Comparison of ENCODE assay signal across 8 cellular contexts in the genomic region with DNA sequence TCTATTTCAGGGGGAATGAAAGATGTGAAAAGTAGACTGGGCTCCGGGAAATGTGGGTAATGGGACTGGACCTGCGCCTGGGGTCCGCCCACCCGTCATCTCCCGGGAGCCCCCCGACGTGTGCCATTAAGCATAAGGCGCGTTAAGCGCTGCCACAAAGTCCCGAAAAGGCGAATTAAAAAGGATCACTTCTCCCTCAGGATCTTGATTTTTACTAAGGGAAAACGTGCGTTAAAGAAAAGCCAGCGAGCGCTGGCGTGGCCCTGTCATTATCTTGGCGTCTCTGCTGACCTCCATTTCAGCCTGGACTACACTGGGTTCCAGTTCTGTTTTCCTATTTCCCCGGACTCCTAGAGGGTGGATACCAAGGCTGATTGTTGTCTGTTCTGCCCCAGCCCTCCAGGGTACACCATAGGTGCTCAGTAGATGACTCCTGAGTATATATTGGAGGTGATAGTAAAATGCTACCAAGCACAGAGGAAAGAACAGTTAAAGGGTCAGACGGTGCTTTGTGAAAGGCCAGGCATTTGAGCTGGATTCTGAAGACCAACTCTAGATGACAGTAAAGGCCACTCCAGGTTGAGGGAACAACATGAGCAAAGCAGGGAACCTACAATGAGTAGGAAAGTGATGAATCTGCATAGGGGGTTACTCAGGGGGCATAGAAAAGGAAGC.
DNase-seq lines count a peak whose midpoint lies in the region; ATAC-seq and TF ChIP-seq lines count a peak whose summit lies in the region.

No MANE protein-coding gene starts in this region.

- H4K8ac ChIP-seq in mesendoderm (ENCODE audit: low read depth, low read length) = peak overlapping the region; percentile 81

- peak overlapping the region; percentile 23 for H2BK15ac ChIP-seq in mesendoderm (replicated peaks; ENCODE audit: low read depth)

- H3K4me1 ChIP-seq in endodermal cell (ENCODE audit: control insufficient read depth, insufficient read depth, low read length) (no peaks in the 10 kb centered on the region), mesendoderm (ENCODE audit: control insufficient read depth, low read depth, low read length) (no peaks in the 10 kb centered on the region), urinary bladder (ENCODE audit: insufficient read depth) (no peaks in the 10 kb centered on the region)

- WGBS in endodermal cell (ENCODE audit: insufficient coverage in 1 of 2, insufficient read length in 1 of 2), 2 experiments = 21 to 25% methylated on average over 14 to 20 of the region's 20 CpGs
- WGBS in mesendoderm (ENCODE audit: extremely low coverage, insufficient coverage, low lambda C conversion rate) = no CpG with 5 or more reads among the region's 20 CpGs
- 7% methylated on average over 20 of the region's 20 CpGs for WGBS in urinary bladder

- H2AK5ac ChIP-seq in mesendoderm (ENCODE audit: low read length) = no peak overlapping the region

- peak overlapping the region; percentile 18 for H3K4ac ChIP-seq in mesendoderm (ENCODE audit: low read depth, low read length)

- no peaks in the 10 kb centered on the region for H3K36me3 Mint-ChIP-seq in endodermal cell (ENCODE audit: low read depth)

- DNase-seq in AG08395 (ENCODE audit: low spot score) (peak; percentile 50), SK-N-DZ (ENCODE audit: low spot score) (peak; percentile 73), endodermal cell (peak; percentile 74), mesendoderm (peak; percentile 84)

- H3K56ac ChIP-seq in mesendoderm (ENCODE audit: low read length) = peak overlapping the region; percentile 84

- no peak overlapping the region for H2BK120ac ChIP-seq in mesendoderm (ENCODE audit: low read depth, low read length)

- peaks cover 13% of the 10 kb centered on the region for H3K4me1 Mint-ChIP-seq in endodermal cell

- peak overlapping the region; percentile 33 for H3K4me2 ChIP-seq in mesendoderm (ENCODE audit: low read length)

- no peaks in the 10 kb centered on the region for H3K79me2 ChIP-seq in mesendoderm (ENCODE audit: control insufficient read depth, insufficient read depth, low read length)

- no peaks in the 10 kb centered on the region for H3K9me3 Mint-ChIP-seq in endodermal cell

- no peak overlapping the region for H3K23ac ChIP-seq in mesendoderm (ENCODE audit: low read length)

- TF ChIP-seq CTCF in endodermal cell (conservative IDR thresholded peaks at IDR 0.05) = peak; percentile 18

- ATAC-seq in GM21360 (IDR thresholded peaks at IDR 0.05; ENCODE audit: unreplicated experiment) (peak; percentile 0), HG03342 (IDR thresholded peaks at IDR 0.05; ENCODE audit: unreplicated experiment) (no peak), GM18861 (IDR thresholded peaks at IDR 0.05; ENCODE audit: unreplicated experiment) (no peak)

- H3K36me3 ChIP-seq in endodermal cell (ENCODE audit: control insufficient read depth, insufficient read depth, low read length) (no peaks in the 10 kb centered on the region), mesendoderm (ENCODE audit: control insufficient read depth, insufficient read depth, low read length) (no peaks in the 10 kb centered on the region), urinary bladder (ENCODE audit: insufficient read depth) (no peaks in the 10 kb centered on the region)

- H3K4me3 Mint-ChIP-seq in endodermal cell = peak overlapping the region; percentile 88

- H3K9ac ChIP-seq in endodermal cell (ENCODE audit: extremely low read depth, low read length, poor library complexity, severe bottlenecking) (peak overlapping the region; percentile 45), mesendoderm (ENCODE audit: low read length) (peak overlapping the region; percentile 78)

- H2BK5ac ChIP-seq in mesendoderm (ENCODE audit: low read length) = no peak overlapping the region

- H3K9me3 ChIP-seq in endodermal cell (ENCODE audit: control insufficient read depth, low read length) = no peaks in the 10 kb centered on the region

- H3K27me3 ChIP-seq in endodermal cell (ENCODE audit: control insufficient read depth, insufficient read depth, low read length, poor library complexity, severe bottlenecking) (no peaks in the 10 kb centered on the region), mesendoderm (ENCODE audit: insufficient read depth, low read length, poor library complexity) (no peaks in the 10 kb centered on the region)

- no peaks in the 10 kb centered on the region for H3K79me1 ChIP-seq in mesendoderm (ENCODE audit: low read length)

- peaks cover 21% of the 10 kb centered on the region for H3K27me3 Mint-ChIP-seq in endodermal cell (ENCODE audit: insufficient read depth)

- peak overlapping the region; percentile 65 for H3K27ac Mint-ChIP-seq in endodermal cell

- H3K27ac ChIP-seq in endodermal cell (ENCODE audit: low read depth, low read length) = peak overlapping the region; percentile 32
- H3K27ac ChIP-seq in mesendoderm (ENCODE audit: low read depth, low read length) = no peak overlapping the region
- H3K27ac ChIP-seq in urinary bladder (ENCODE audit: low read depth) = peak overlapping the region; percentile 98

- no peak overlapping the region for H3K18ac ChIP-seq in mesendoderm (ENCODE audit: low read length)

- H4K5ac ChIP-seq in mesendoderm (ENCODE audit: low read length) = no peak overlapping the region

- H3K4me3 ChIP-seq in endodermal cell (ENCODE audit: low read length) (peak overlapping the region; percentile 83), mesendoderm (ENCODE audit: low read length) (peak overlapping the region; percentile 53), urinary bladder (ENCODE audit: low read depth, low read length) (peak overlapping the region; percentile 71)
